Comparison of ENCODE assay signal across 1 cellular context in the genomic region with DNA sequence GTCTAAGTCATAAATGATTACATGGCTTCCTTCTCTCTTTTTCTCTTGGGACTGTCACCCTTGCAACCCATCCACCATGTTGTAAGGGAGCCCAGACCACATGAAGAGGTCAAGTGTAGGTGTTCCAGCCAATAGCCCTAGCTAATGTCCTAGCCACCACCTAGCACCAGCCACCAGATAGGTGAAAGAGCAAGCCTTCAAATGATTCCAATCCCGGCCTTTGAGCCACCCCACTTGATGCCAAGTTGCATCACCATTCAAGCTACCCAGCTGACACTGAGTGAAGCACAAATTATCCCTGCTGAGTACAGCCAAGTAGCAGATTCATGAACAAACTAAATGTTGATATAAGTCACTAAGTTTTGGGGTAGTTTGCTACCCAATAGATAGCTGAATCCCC.
A peak's percentile ranks its signal among the peaks of the same experiment; 100 is the strongest.
TF ChIP-seq lines count a peak whose summit lies in the region.

No MANE protein-coding gene starts in this region.

TF ChIP-seq in liver, 16 proteins besides CTCF, POLR2A, EP300 and RAD21 (continued from another document):
- no peak for TF ChIP-seq JUND (IDR thresholded peaks at IDR 0.05)
- TF ChIP-seq, protein P1, sequence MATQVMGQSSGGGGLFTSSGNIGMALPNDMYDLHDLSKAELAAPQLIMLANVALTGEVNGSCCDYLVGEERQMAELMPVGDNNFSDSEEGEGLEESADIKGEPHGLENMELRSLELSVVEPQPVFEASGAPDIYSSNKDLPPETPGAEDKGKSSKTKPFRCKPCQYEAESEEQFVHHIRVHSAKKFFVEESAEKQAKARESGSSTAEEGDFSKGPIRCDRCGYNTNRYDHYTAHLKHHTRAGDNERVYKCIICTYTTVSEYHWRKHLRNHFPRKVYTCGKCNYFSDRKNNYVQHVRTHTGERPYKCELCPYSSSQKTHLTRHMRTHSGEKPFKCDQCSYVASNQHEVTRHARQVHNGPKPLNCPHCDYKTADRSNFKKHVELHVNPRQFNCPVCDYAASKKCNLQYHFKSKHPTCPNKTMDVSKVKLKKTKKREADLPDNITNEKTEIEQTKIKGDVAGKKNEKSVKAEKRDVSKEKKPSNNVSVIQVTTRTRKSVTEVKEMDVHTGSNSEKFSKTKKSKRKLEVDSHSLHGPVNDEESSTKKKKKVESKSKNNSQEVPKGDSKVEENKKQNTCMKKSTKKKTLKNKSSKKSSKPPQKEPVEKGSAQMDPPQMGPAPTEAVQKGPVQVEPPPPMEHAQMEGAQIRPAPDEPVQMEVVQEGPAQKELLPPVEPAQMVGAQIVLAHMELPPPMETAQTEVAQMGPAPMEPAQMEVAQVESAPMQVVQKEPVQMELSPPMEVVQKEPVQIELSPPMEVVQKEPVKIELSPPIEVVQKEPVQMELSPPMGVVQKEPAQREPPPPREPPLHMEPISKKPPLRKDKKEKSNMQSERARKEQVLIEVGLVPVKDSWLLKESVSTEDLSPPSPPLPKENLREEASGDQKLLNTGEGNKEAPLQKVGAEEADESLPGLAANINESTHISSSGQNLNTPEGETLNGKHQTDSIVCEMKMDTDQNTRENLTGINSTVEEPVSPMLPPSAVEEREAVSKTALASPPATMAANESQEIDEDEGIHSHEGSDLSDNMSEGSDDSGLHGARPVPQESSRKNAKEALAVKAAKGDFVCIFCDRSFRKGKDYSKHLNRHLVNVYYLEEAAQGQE (IDR thresholded peaks at IDR 0.05) = no peak
- TF ChIP-seq FOXA2 (IDR thresholded peaks at IDR 0.05) = no peak
- TF ChIP-seq GABPA (IDR thresholded peaks at IDR 0.05 in 1 of 2, conservative IDR thresholded peaks at IDR 0.05 in 1 of 2) = no peak
- no peak for TF ChIP-seq EGR1 (IDR thresholded peaks at IDR 0.05; ENCODE audit: low read depth in 2 of 2)
- no peak for TF ChIP-seq TAF1 (conservative IDR thresholded peaks at IDR 0.05)
- TF ChIP-seq HNF4A (conservative IDR thresholded peaks at IDR 0.05) = peak; percentile 51 to 62
- TF ChIP-seq, protein P2, sequence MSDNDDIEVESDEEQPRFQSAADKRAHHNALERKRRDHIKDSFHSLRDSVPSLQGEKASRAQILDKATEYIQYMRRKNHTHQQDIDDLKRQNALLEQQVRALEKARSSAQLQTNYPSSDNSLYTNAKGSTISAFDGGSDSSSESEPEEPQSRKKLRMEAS (IDR thresholded peaks at IDR 0.05) = no peak
- peak; percentile 26 for TF ChIP-seq YY1 (IDR thresholded peaks at IDR 0.05)
- no peak for TF ChIP-seq HNF4G (IDR thresholded peaks at IDR 0.05)
- TF ChIP-seq NR2F2 (IDR thresholded peaks at IDR 0.05) = no peak
